8 cellular contexts compared by ENCODE assay signal in the genomic region with DNA sequence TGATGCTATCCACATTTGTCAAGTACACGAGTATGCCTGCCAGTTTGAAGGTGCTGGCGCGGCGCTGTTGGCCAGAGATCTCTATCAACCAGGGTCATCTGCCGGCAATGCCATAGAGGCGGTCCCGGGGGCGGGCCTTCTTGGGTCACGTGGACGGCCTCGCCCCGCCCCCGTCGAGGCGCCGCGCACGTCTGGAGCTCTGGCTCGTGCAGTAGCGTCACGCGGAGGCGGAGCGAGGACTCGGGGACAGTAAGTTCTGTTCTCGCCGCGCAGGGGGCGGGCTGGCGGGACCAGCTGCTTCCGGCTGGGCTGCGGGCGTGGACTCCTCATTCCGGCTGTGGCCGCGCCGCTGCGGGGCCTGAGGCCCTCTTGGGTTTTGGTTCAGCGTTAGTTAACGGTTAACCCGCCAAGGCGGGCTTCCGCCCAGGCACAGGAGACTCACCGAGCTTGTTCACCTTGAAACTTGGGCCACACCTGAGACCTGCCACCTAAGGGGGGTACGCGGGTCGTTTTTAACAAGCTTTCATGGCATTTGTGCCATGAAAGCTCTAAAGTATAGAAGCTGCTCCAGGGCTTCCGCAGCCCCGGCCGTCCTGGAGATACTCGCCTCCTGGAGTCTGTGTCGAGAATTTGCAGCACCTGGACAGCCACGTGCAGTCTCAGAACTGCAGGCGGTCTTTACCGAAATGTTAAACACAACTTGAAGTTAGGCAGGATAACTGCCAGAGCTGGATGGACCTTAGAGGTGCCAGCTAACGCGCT. TPM values are rescaled to one million over a fixed set of nuclear protein-coding genes. Genes with fewer than 3 reads are reported as not detected.
DNase-seq lines count a peak whose midpoint lies in the region; ATAC-seq, FAIRE-seq and TF ChIP-seq lines count a peak whose summit lies in the region.

TSS of gene RFESD (plus strand) at position 209 of the 762 bp plus-strand sequence. CDS start 5,495 bp downstream, outside the sequence.

- peaks cover 16% of the 10 kb centered on the region for H3K4me1 ChIP-seq in left ventricle myocardium inferior
- peaks cover 8% of the 10 kb centered on the region for H3K4me1 ChIP-seq in upper lobe of right lung

- H3K27ac ChIP-seq in left ventricle myocardium inferior (replicated peaks) (peak within 1 kb of the TSS; percentile 97), upper lobe of right lung (peak within 1 kb of the TSS; percentile 97)

- peak; percentile 95 for FAIRE-seq in GM12892 (lab: Jason Lieb, UNC)

- intact Hi-C loops in left ventricle myocardium inferior (cut with micrococcal nuclease) = no loop called here
- intact Hi-C loops in posterior vena cava (cut with DNase I) = loop anchor here in 1 of 2 donors (10.0 kb wide), 1 partner anchor 198 kb away; no protein-coding TSS in a partner anchor
- intact Hi-C loops in upper lobe of right lung (cut with DNase I) = loop anchor here (10.0 kb wide), 1 partner anchor 198 kb away; no protein-coding TSS in a partner anchor

- peak; percentile 83; the same call in 1 of the 2 replicates for TF ChIP-seq POLR2A in GM12892 (IDR thresholded peaks at IDR 0.05; ENCODE audit: low read depth, low read length)

- peak; percentile 6 for TF ChIP-seq CTCF in left ventricle myocardium inferior (IDR thresholded peaks at IDR 0.05; ENCODE audit: borderline replicate concordance)
- TF ChIP-seq CTCF in upper lobe of right lung (IDR thresholded peaks at IDR 0.05) = no peak

- peak; percentile 71 for DNase-seq in GM12892 (ENCODE audit: insufficient read length)
- DNase-seq in NCI-H1417 (lab: John Stamatoyannopoulos, UW) = peak; percentile 92 to 95 (median 95)
- peak; percentile 87 to 98 (median 88) for DNase-seq in T-helper 1 cell
- peak; percentile 96 for DNase-seq in amniotic stem cell (lab: John Stamatoyannopoulos, UW)
- DNase-seq in left ventricle myocardium inferior = peak; percentile 99
- peak; percentile 100 for DNase-seq in posterior vena cava (ENCODE audit: low spot score)
- peak; percentile 100 for DNase-seq in upper lobe of right lung

- ATAC-seq in HG02763 (IDR thresholded peaks at IDR 0.05; ENCODE audit: unreplicated experiment) (peak; percentile 97), upper lobe of right lung (peak; percentile 98)

- H3K9me3 ChIP-seq in left ventricle myocardium inferior (replicated peaks) = no peaks in the 10 kb centered on the region
- no peaks in the 10 kb centered on the region for H3K9me3 ChIP-seq in upper lobe of right lung

- H3K4me3 ChIP-seq in left ventricle myocardium inferior (peak within 1 kb of the TSS; percentile 71), upper lobe of right lung (peak within 1 kb of the TSS; percentile 56)

- H3K27me3 ChIP-seq in left ventricle myocardium inferior (ENCODE audit: low read depth) = no peaks in the 10 kb centered on the region
- H3K27me3 ChIP-seq in upper lobe of right lung = no peaks in the 10 kb centered on the region

- H3K36me3 ChIP-seq in left ventricle myocardium inferior (no peaks in the 10 kb centered on the region), upper lobe of right lung (no peaks in the 10 kb centered on the region)

RNA-seq across cellular contexts. Expression of gene RFESD, which starts in this region (rescaled TPM):
- 6.6 TPM for polyA plus RNA-seq in GM12892 (2012; ENCODE audit: missing spikeins)
- 2.8 TPM for total RNA-seq in left ventricle myocardium inferior
- 1 to 10 TPM; 1.1 to 2.0 TPM for total RNA-seq in posterior vena cava
- total RNA-seq in upper lobe of right lung = 3.7 TPM

Comparison
In these comparisons a context has a peak if more than half of its experiments do, and no peak if none do; other contexts are left out.
1. Peak in every context shown above with its lines: DNase-seq, ATAC-seq, H3K4me3 ChIP-seq and H3K27ac ChIP-seq.